In the genomic region with DNA sequence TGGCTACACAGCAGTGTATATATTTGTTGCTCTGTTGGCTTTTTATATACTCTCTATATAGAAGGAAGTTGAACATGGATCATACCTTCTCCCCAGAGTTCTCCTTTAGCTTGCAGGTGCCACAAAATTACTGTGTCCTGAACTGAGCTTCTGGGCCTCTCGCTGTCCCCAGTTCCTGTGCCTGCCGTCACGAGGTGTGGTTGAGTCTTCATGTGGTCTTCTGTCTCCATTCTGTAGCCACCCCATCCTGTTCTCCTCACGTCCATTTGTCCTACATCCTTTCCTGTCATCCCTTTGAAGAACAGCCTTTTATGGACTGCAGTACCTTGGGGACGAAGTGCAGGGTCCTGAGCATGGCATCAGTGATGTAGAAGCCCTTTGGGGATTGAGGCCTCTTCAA, we compare ENCODE assay signal across 19 cellular contexts. TPM values are rescaled to one million over a fixed set of nuclear protein-coding genes. Genes with fewer than 3 reads are reported as not detected.
DNase-seq lines count a peak whose midpoint lies in the region; ATAC-seq and TF ChIP-seq lines count a peak whose summit lies in the region.
"Had no signal": no experiment of that assay in that cellular context is flagged by ENCODE, and none has a peak within 500 bp of the region (broad histone marks: within the 10 kb centered on the region; RNA-seq: fewer than 3 reads in every experiment).

No MANE protein-coding gene starts in this region.

- H3K36me3 Mint-ChIP-seq in T-helper 1 cell treated with Interleukin-12 subunit alpha and Interleukin-12 subunit beta and Interleukin-4 antibody, amounts not matched to agents 30 μg/mL and 1 μg/mL, for 36 hours (ENCODE audit: low read depth) = peaks cover 25% of the 10 kb centered on the region
- H3K36me3 Mint-ChIP-seq in activated naive CD4-positive, alpha-beta T cell treated with anti-CD3 and anti-CD28 coated beads, Interleukin-2, amount 50 U/mL, for 72 hours = peaks cover 8 to 13% of the 10 kb centered on the region in 2 donors

- H3K9ac ChIP-seq in trophoblast cell (ENCODE audit: low read length) = no peak overlapping the region

- H3K36me3 ChIP-seq in trophoblast cell (ENCODE audit: control insufficient read depth in 1 of 2, insufficient read depth in 2 of 2, low read length in 2 of 2) = no peaks in the 10 kb centered on the region
- H3K36me3 ChIP-seq in gastroesophageal sphincter = peaks cover 0 to 7% of the 10 kb centered on the region in 2 donors
- H3K36me3 ChIP-seq: colonic mucosa, tibial artery, WERI-Rb-1 had no signal

- ATAC-seq in activated naive CD4-positive, alpha-beta T cell treated with anti-CD3 and anti-CD28 coated beads, Interleukin-2, amount 50 U/mL, for 72 hours = peak in 1 of 2 donors; percentile 53
- no peak for ATAC-seq in GM19328 (IDR thresholded peaks at IDR 0.05; ENCODE audit: unreplicated experiment)
- ATAC-seq in gastroesophageal sphincter = no peak
- ATAC-seq: sciatic nerve had no signal

- no peak overlapping the region for H3K14ac ChIP-seq in trophoblast cell (ENCODE audit: low read length)

- no peaks in the 10 kb centered on the region for H3K27me3 Mint-ChIP-seq in T-helper 1 cell treated with Interleukin-12 subunit alpha and Interleukin-12 subunit beta and Interleukin-4 antibody, amounts not matched to agents 30 μg/mL and 1 μg/mL, for 36 hours (ENCODE audit: low read depth)

- no peak overlapping the region for H3K4ac ChIP-seq in trophoblast cell (ENCODE audit: low read depth, low read length)

- peaks cover 38% of the 10 kb centered on the region for H3K4me1 Mint-ChIP-seq in T-helper 1 cell treated with Interleukin-12 subunit alpha and Interleukin-12 subunit beta and Interleukin-4 antibody, amounts not matched to agents 30 μg/mL and 1 μg/mL, for 36 hours (ENCODE audit: low read depth)

- no peak overlapping the region for H2BK12ac ChIP-seq in trophoblast cell (ENCODE audit: low read length)

- no peak overlapping the region for H2AFZ ChIP-seq in trophoblast cell (ENCODE audit: insufficient read depth, low read length, poor library complexity)

- no CpG with 5 or more reads among the region's 5 CpGs for WGBS in trophoblast cell (ENCODE audit: extremely low coverage, insufficient coverage, insufficient read length)
- 81 to 84% methylated on average over 4 to 5 of the region's 5 CpGs for WGBS in gastroesophageal sphincter (ENCODE audit: low coverage in 1 of 2), 2 donors

- peaks cover 2% of the 10 kb centered on the region for H3K79me1 ChIP-seq in trophoblast cell (ENCODE audit: low read length)

- H2AK5ac ChIP-seq in trophoblast cell (ENCODE audit: low read length) = peak overlapping the region; percentile 22

- H3K9me3 ChIP-seq in trophoblast cell (ENCODE audit: insufficient read depth, low read depth, low read length) = no peaks in the 10 kb centered on the region
- no peaks in the 10 kb centered on the region for H3K9me3 ChIP-seq in gastroesophageal sphincter
- H3K9me3 ChIP-seq: colonic mucosa, tibial artery had no signal

- H3K4me3 ChIP-seq in trophoblast cell (ENCODE audit: low read depth, low read length) = no peak overlapping the region
- no peak overlapping the region for H3K4me3 ChIP-seq in gastroesophageal sphincter
- H3K4me3 ChIP-seq: colonic mucosa, SK-N-MC, tibial artery had no signal

- H3K27me3 ChIP-seq in trophoblast cell (ENCODE audit: insufficient read depth, low read length) (no peaks in the 10 kb centered on the region), gastroesophageal sphincter (no peaks in the 10 kb centered on the region)
- H3K27me3 ChIP-seq: colonic mucosa, tibial artery had no signal

- in situ Hi-C loops in GM18951 (cut with MboI; ENCODE audit: low sequenced_read_pairs, unreplicated experiment) = no loop called here

- H3K27ac Mint-ChIP-seq in T-helper 1 cell treated with Interleukin-12 subunit alpha and Interleukin-12 subunit beta and Interleukin-4 antibody, amounts not matched to agents 30 μg/mL and 1 μg/mL, for 36 hours = peak overlapping the region; percentile 57
- H3K27ac Mint-ChIP-seq in activated naive CD4-positive, alpha-beta T cell treated with anti-CD3 and anti-CD28 coated beads, Interleukin-2, amount 50 U/mL, for 72 hours = peak overlapping the region; percentile 28 to 75

- no peak overlapping the region for H2BK5ac ChIP-seq in trophoblast cell (ENCODE audit: low read depth, low read length, poor library complexity)

- H3K4me1 ChIP-seq in trophoblast cell (ENCODE audit: control insufficient read depth in 1 of 2, insufficient read depth in 2 of 2, low read length in 2 of 2) = no peaks in the 10 kb centered on the region
- peaks cover 0 to 64% (median 3%) of the 10 kb centered on the region in 3 donors for H3K4me1 ChIP-seq in gastroesophageal sphincter
- H3K4me1 ChIP-seq: colonic mucosa had no signal

- H4K12ac ChIP-seq in trophoblast cell (ENCODE audit: low read depth, low read length) = no peak overlapping the region

- H4K8ac ChIP-seq in trophoblast cell (ENCODE audit: low read depth, low read length) = no peak overlapping the region

- no peak overlapping the region for H2BK120ac ChIP-seq in trophoblast cell (ENCODE audit: insufficient read depth, low read length, poor library complexity)

- TF ChIP-seq POLR2A in GM18951 (IDR thresholded peaks at IDR 0.05; ENCODE audit: extremely low read depth, insufficient read depth, insufficient read length) (peak; percentile 16), gastroesophageal sphincter (IDR thresholded peaks at IDR 0.05) (no peak)

- no peak overlapping the region for H3K4me2 ChIP-seq in trophoblast cell (ENCODE audit: low read length)

- H3K23ac ChIP-seq in trophoblast cell (ENCODE audit: low read length) = no peak overlapping the region

- H3K9me3 Mint-ChIP-seq in T-helper 1 cell treated with Interleukin-12 subunit alpha and Interleukin-12 subunit beta and Interleukin-4 antibody, amounts not matched to agents 30 μg/mL and 1 μg/mL, for 36 hours = no peaks in the 10 kb centered on the region
- no peaks in the 10 kb centered on the region for H3K9me3 Mint-ChIP-seq in activated naive CD4-positive, alpha-beta T cell treated with anti-CD3 and anti-CD28 coated beads, Interleukin-2, amount 50 U/mL, for 72 hours

- H3K4me3 Mint-ChIP-seq in T-helper 1 cell treated with Interleukin-12 subunit alpha and Interleukin-12 subunit beta and Interleukin-4 antibody, amounts not matched to agents 30 μg/mL and 1 μg/mL, for 36 hours = no peak overlapping the region

- TF ChIP-seq CTCF in gastroesophageal sphincter (IDR thresholded peaks at IDR 0.05) = no peak

- DNase-seq in T-helper 1 cell (no peak), trophoblast cell (no peak), NCI-H1694 (lab: John Stamatoyannopoulos, UW) (no peak)
- DNase-seq in activated naive CD4-positive, alpha-beta T cell treated with anti-CD3 and anti-CD28 coated beads, Interleukin-2, amount 50 U/mL, for 72 hours (ENCODE audit: low spot score in 2 of 2) = no peak
- DNase-seq: aorta; colonic mucosa; IMR-90; NCI-H2029; NCI-H524 treated with DMSO at 0.1 percent for 48 hours; stimulated activated CD4-positive, alpha-beta T cell treated with anti-CD3 and anti-CD28 coated beads, Interleukin-2, amount 100 ng/mL, for 48 hours; tibial artery; WERI-Rb-1 had no signal

- no peak overlapping the region for H3K18ac ChIP-seq in trophoblast cell (ENCODE audit: low read length)

- H3K27ac ChIP-seq in trophoblast cell (ENCODE audit: low read depth, low read length) (no peak overlapping the region), gastroesophageal sphincter (no peak overlapping the region)
- H3K27ac ChIP-seq: 22Rv1, colonic mucosa, SK-N-MC, WERI-Rb-1 had no signal

- H4K91ac ChIP-seq in trophoblast cell (ENCODE audit: low read depth, low read length) = no peak overlapping the region

- TF ChIP-seq EP300 in gastroesophageal sphincter (IDR thresholded peaks at IDR 0.05) = no peak

- no peaks in the 10 kb centered on the region for H3K79me2 ChIP-seq in trophoblast cell (ENCODE audit: control insufficient read depth, insufficient read depth, low read length, poor library complexity)

RNA-seq across cellular contexts. Expression of a gene that starts 14.5 kb away (rescaled TPM):
- total RNA-seq in activated naive CD4-positive, alpha-beta T cell treated with anti-CD3 and anti-CD28 coated beads, Interleukin-2, amount 50 U/mL, for 72 hours = 10 to 100 TPM; 44.8 to 47.7 TPM
- polyA plus RNA-seq in trophoblast cell (2013) = 8.3 and 8.9 TPM in 2 replicates
- 10 to 100 TPM; 14.2 to 24.0 (median 18.4) TPM for total RNA-seq in gastroesophageal sphincter
